In the genomic region with DNA sequence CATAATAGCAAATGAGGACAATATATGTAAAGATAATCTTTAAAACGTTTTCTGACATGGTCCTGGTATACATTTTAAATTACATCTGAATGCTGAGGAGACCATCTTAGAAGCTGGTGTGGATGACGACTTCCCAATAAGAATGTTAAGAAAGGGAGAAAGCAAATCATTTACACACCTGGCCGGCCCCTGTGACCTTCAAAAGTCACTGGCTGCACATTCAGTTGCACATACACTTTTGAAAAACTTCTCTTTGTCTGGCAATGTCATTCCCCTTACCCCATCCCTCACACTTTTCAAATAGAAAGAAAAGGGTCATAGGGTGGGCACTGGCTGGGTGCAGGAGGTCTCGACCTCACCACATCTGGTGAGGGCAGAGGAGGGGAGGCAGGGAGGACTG, we compare ENCODE assay signal across 27 cellular contexts.
"Had no signal": no experiment of that assay in that cellular context is flagged by ENCODE, and none has a peak within 500 bp of the region (broad histone marks: within the 10 kb centered on the region; RNA-seq: fewer than 3 reads in every experiment).

No MANE protein-coding gene starts in this region.

- H3K36me3 ChIP-seq: ascending aorta, brain microvascular endothelial cell, gastroesophageal sphincter, left lung, lower lobe of right lung, neural progenitor cell, sigmoid colon, tibial nerve had no signal

- H3K4me3 ChIP-seq: ascending aorta, gastroesophageal sphincter, left lung, lower lobe of right lung, neural progenitor cell, sigmoid colon, tibial nerve had no signal

- H3K27me3 ChIP-seq: ascending aorta, brain microvascular endothelial cell, gastroesophageal sphincter, left lung, neural progenitor cell, sigmoid colon, tibial nerve had no signal

- DNase-seq: activated CD4-positive, alpha-beta T cell treated with anti-CD3 and anti-CD28 coated beads for 4 hours; activated CD4-positive, alpha-beta T cell treated with anti-CD3 and anti-CD28 coated beads, Interleukin-2, amount 50 U/mL, for 4 hours; activated effector memory CD4-positive, alpha-beta T cell treated with Interleukin-2 at 50 U/mL for 16 hours; activated naive CD4-positive, alpha-beta T cell treated with anti-CD3 and anti-CD28 coated beads, Interleukin-2, amount 10 ng/mL, durations not matched to agents 7 days and 5 days; activated naive CD8-positive, alpha-beta T cell treated with anti-CD3 and anti-CD28 coated beads, Interleukin-2, amount 10 ng/mL, durations not matched to agents 7 days and 5 days; brain microvascular endothelial cell; cortex of kidney; hypothalamus; immature natural killer cell; left lung; lower lobe of right lung; mesenchymal stem cell; naive B cell; retina; sigmoid colon; stimulated activated CD4-positive, alpha-beta T cell treated with anti-CD3 and anti-CD28 coated beads, Interleukin-15, amount 100 ng/mL, for 24 hours; stimulated activated CD4-positive, alpha-beta T cell treated with anti-CD3 and anti-CD28 coated beads, Interleukin-2, amount 100 ng/mL, for 24 hours; stimulated activated naive CD4-positive, alpha-beta T cell; SW 1271; T-helper 9 cell had no signal

- H3K27ac ChIP-seq: ascending aorta, brain microvascular endothelial cell, gastroesophageal sphincter, left lung, lower lobe of right lung, neural progenitor cell, sigmoid colon, tibial nerve, VCaP had no signal

- H3K9ac ChIP-seq: neural progenitor cell had no signal

- H3K4me1 ChIP-seq: lower lobe of right lung, sigmoid colon, tibial nerve had no signal

- FAIRE-seq: endothelial cell of umbilical vein, TTC549 had no signal

- H3K9me3 ChIP-seq: ascending aorta, gastroesophageal sphincter, left lung, lower lobe of right lung, sigmoid colon, tibial nerve had no signal

- ATAC-seq: gastroesophageal sphincter, left lung, lower lobe of right lung had no signal
